8 cellular contexts compared by ENCODE assay signal in genomic region chr3:66816110-66816761, GRCh38.
DNase-seq lines count a peak whose midpoint lies in the region; FAIRE-seq and TF ChIP-seq lines count a peak whose summit lies in the region.

No MANE protein-coding gene starts in this region.

- H3K27me3 ChIP-seq in colonic mucosa (no peaks in the 10 kb centered on the region), liver (ENCODE audit: control insufficient read depth in 4 of 4, insufficient read depth in 4 of 4, low read length in 3 of 4) (no peaks in the 10 kb centered on the region), uterus (no peaks in the 10 kb centered on the region)

- H3K36me3 ChIP-seq in colonic mucosa (no peaks in the 10 kb centered on the region), liver (ENCODE audit: control insufficient read depth in 4 of 4, insufficient read depth in 3 of 4, low read depth in 1 of 4, low read length in 3 of 4) (no peaks in the 10 kb centered on the region), uterus (no peaks in the 10 kb centered on the region)

- in situ Hi-C loops in Caki2 (cut with HindIII; ENCODE audit: low pct_unique_long_range_greater_than_20kb, low sequenced_read_pairs), result no loop called here

- peak; percentile 16 for DNase-seq in Caki2 (ENCODE audit: low read depth)
- peak; percentile 9 for DNase-seq in GM19239 (ENCODE audit: insufficient read length, low spot score)
- peak; percentile 57 for DNase-seq in KG1 (lab: John Stamatoyannopoulos, UW)
- DNase-seq in OCI-M1 (lab: John Stamatoyannopoulos, UW), result peak; percentile 83
- no peak for DNase-seq in colonic mucosa
- DNase-seq in uterus, result no peak
- no peak for DNase-seq in posterior cingulate gyrus

- H3K9me3 ChIP-seq in colonic mucosa, result no peaks in the 10 kb centered on the region
- no peaks in the 10 kb centered on the region for H3K9me3 ChIP-seq in liver (ENCODE audit: control insufficient read depth in 4 of 4, low read length in 3 of 4)
- H3K9me3 ChIP-seq in uterus, result no peaks in the 10 kb centered on the region

- FAIRE-seq in GM19239 (lab: Jason Lieb, UNC), result no peak

- WGBS in liver, result 19% methylated on average over 4 of the region's 4 CpGs

- no peak overlapping the region for H3K4me3 ChIP-seq in colonic mucosa
- no peak overlapping the region for H3K4me3 ChIP-seq in liver (ENCODE audit: low read depth in 1 of 3, low read length in 3 of 3)
- H3K4me3 ChIP-seq in uterus, result no peak overlapping the region

- peak; percentile 89 to 94 for TF ChIP-seq RAD21 in liver (IDR thresholded peaks at IDR 0.05)

- intact Hi-C loops in colonic mucosa (cut with DNase I), result loop anchor here (5.0 to 10.0 kb wide), 4 partner anchors 331 to 564 kb away; no protein-coding TSS in a partner anchor
- intact Hi-C loops in uterus (cut with DNase I; ENCODE audit: low total_unique reads), result loop anchor here (10.0 kb wide), 2 partner anchors 411 to 561 kb away; no protein-coding TSS in a partner anchor
- intact Hi-C loops in posterior cingulate gyrus (cut with DNase I), result loop anchor here (2.0 to 5.0 kb wide), 4 partner anchors 314 to 539 kb away; partner anchors contain the start of gene LRIG1

- H3K9ac ChIP-seq in colonic mucosa (ENCODE audit: low read depth in 2 of 2, low read length in 2 of 2) (no peak overlapping the region), liver (ENCODE audit: low read depth in 1 of 2, low read length in 2 of 2) (no peak overlapping the region)

- no peak for TF ChIP-seq POLR2A in uterus (IDR thresholded peaks at IDR 0.05)

- H3K27ac ChIP-seq in colonic mucosa (no peak overlapping the region), liver (ENCODE audit: low read depth in 1 of 2, low read length in 2 of 2) (no peak overlapping the region), uterus (no peak overlapping the region)

- no peaks in the 10 kb centered on the region for H3K4me1 ChIP-seq in colonic mucosa
- peaks cover 0 to 28% (median 20%) of the 10 kb centered on the region in 4 donors for H3K4me1 ChIP-seq in liver (ENCODE audit: control insufficient read depth in 4 of 4, insufficient read depth in 4 of 4, low read length in 3 of 4)
- no peaks in the 10 kb centered on the region for H3K4me1 ChIP-seq in uterus

- TF ChIP-seq CTCF in colonic mucosa (IDR thresholded peaks at IDR 0.05) (peak; percentile 51), liver (IDR thresholded peaks at IDR 0.05; ENCODE audit: low read depth, low read length, missing input control) (peak; percentile 38), uterus (IDR thresholded peaks at IDR 0.05) (peak; percentile 54 to 76 (median 68))

TF ChIP-seq in liver, 16 proteins besides CTCF, POLR2A, EP300 and RAD21:
- TF ChIP-seq RXRA (IDR thresholded peaks at IDR 0.05), result peak in 1 of 2 donors; percentile 19
- peak in 1 of 2 donors; percentile 39 for TF ChIP-seq HNF4A (conservative IDR thresholded peaks at IDR 0.05)
- no peak for TF ChIP-seq SP1 (IDR thresholded peaks at IDR 0.05)

Comparison
In these comparisons a context has a peak if more than half of its experiments do, and no peak if none do; other contexts are left out.
1. DNase-seq: peak in Caki2 (single experiment), GM19239 (single experiment), KG1 (single experiment) and OCI-M1 (single experiment); none in colonic mucosa (single experiment), uterus (0 of 2) and posterior cingulate gyrus (0 of 10).
2. Peak in every context shown above with its lines, with median percentiles within 50 percentile points of each other: CTCF ChIP-seq.